1 cellular context compared by ENCODE assay signal in genomic region chr1:156592158-156592909, GRCh38.
TF ChIP-seq lines count a peak whose summit lies in the region.

No MANE protein-coding gene starts in this region.

TF ChIP-seq in endothelial cell of umbilical vein, 7 proteins besides CTCF, POLR2A, EP300 and RAD21:
- TF ChIP-seq FOS (IDR thresholded peaks at IDR 0.05; ENCODE audit: borderline replicate concordance, insufficient read depth, low read length) (no peak), EZH2 (IDR thresholded peaks at IDR 0.05; ENCODE audit: borderline replicate concordance, low read depth, low read length, severe bottlenecking) (no peak), JUN (IDR thresholded peaks at IDR 0.05; ENCODE audit: borderline replicate concordance, insufficient read depth, insufficient read length, low read depth) (no peak), POLR2AphosphoS5 (IDR thresholded peaks at IDR 0.05; ENCODE audit: insufficient read depth, low read depth, low read length) (no peak), GATA2 (IDR thresholded peaks at IDR 0.05; ENCODE audit: insufficient read depth, insufficient read length, low read depth, low read length) (no peak), MYC (IDR thresholded peaks at IDR 0.05; ENCODE audit: low read depth, low read length) (no peak), MAX (IDR thresholded peaks at IDR 0.05; ENCODE audit: insufficient read depth, insufficient read length) (no peak)
